ENCODE assay signal across 27 cellular contexts in genomic region chr22:29443861-29444431, GRCh38. TPM values are rescaled to one million over a fixed set of nuclear protein-coding genes. Genes with fewer than 3 reads are reported as not detected.
DNase-seq lines count a peak whose midpoint lies in the region; ATAC-seq, FAIRE-seq and TF ChIP-seq lines count a peak whose summit lies in the region.
"Had no signal": no experiment of that assay in that cellular context is flagged by ENCODE, and none has a peak within 500 bp of the region (broad histone marks: within the 10 kb centered on the region; RNA-seq: fewer than 3 reads in every experiment).

No MANE protein-coding gene starts in this region.

- intact Hi-C loops in Caco-2 (cut with micrococcal nuclease; ENCODE audit: unreplicated experiment) (no loop called here), K562 (cut with micrococcal nuclease) (no loop called here), PC-3 (cut with micrococcal nuclease) (no loop called here)

- H3K79me2 ChIP-seq in K562 (ENCODE audit: control insufficient read depth, insufficient read depth, low read length) (no peaks in the 10 kb centered on the region), PC-3 (ENCODE audit: low read length) (no peaks in the 10 kb centered on the region)

- CTCF ChIA-PET in Caco-2 (lab: Charles Lee) (interaction anchor here (1.2 kb wide), 1 partner anchor 13 kb away, joined by 3 read pairs; no protein-coding TSS in a partner anchor), K562 (lab: Yijun Ruan, JAX; ENCODE audit: low intra/inter-chr PET ratio) (no interaction called here), PC-3 (lab: Charles Lee) (no interaction called here)

- peak overlapping the region; percentile 14 for H3K27ac Mint-ChIP-seq in Caco-2 (ENCODE audit: unreplicated experiment)
- H3K27ac Mint-ChIP-seq: CD4-positive, alpha-beta T cell had no signal

- H2BK5ac ChIP-seq in neuronal stem cell (ENCODE audit: low read length), result no peak overlapping the region

- H2BK120ac ChIP-seq in neuronal stem cell (ENCODE audit: low read depth, low read length), result no peak overlapping the region

- no peaks in the 10 kb centered on the region for H3K9me2 ChIP-seq in PC-3 (replicated peaks; ENCODE audit: low read length)

- no peak overlapping the region for H3K14ac ChIP-seq in neuronal stem cell (ENCODE audit: low read length)

- TF ChIP-seq RAD21 in K562 (CRISPR knock-in tag; conservative IDR thresholded peaks at IDR 0.05 in 1 of 2, IDR thresholded peaks at IDR 0.05 in 1 of 2), result no peak

- H3K9ac ChIP-seq in K562 (ENCODE audit: insufficient read depth in 1 of 2, low read depth in 2 of 2, low read length in 2 of 2) (peak overlapping the region in 1 of 2 experiments; percentile 45; a peak in 1 of 4 replicates), neuronal stem cell (ENCODE audit: low read depth, low read length, poor library complexity) (peak overlapping the region; percentile 21), PC-3 (ENCODE audit: low read length) (no peak overlapping the region)
- H3K9ac ChIP-seq: BLaER1 had no signal

- H3K4me1 Mint-ChIP-seq in Caco-2 (ENCODE audit: low read depth, unreplicated experiment), result peaks cover 16% of the 10 kb centered on the region

- H3K4me3 ChIP-seq in Caco-2 (ENCODE audit: low read depth, low read length), result no peak overlapping the region
- H3K4me3 ChIP-seq in K562, result no peak overlapping the region
- no peak overlapping the region for H3K4me3 ChIP-seq in neuronal stem cell (ENCODE audit: low read length in 2 of 2)
- H3K4me3 ChIP-seq in PC-3 (ENCODE audit: low read length), result no peak overlapping the region
- H3K4me3 ChIP-seq: BLaER1 had no signal

- no peaks in the 10 kb centered on the region for H3K79me1 ChIP-seq in neuronal stem cell (ENCODE audit: low read depth, low read length)

- no peaks in the 10 kb centered on the region for H3K9me1 ChIP-seq in K562 (ENCODE audit: control insufficient read depth, insufficient read depth, low read length)

- in situ Hi-C loops in K562 (cut with MboI), result no loop called here

- H4K20me1 ChIP-seq in K562 (replicated peaks; ENCODE audit: control insufficient read depth, insufficient read depth, low read length) (no peaks in the 10 kb centered on the region), PC-3 (ENCODE audit: low read length) (no peaks in the 10 kb centered on the region)
- H4K20me1 ChIP-seq: BLaER1 had no signal

- ATAC-seq in K562, result no peak
- no peak for ATAC-seq in HG03520 (IDR thresholded peaks at IDR 0.05; ENCODE audit: unreplicated experiment)
- ATAC-seq in PC-3, result no peak
- ATAC-seq: HepG2 had no signal

- H2AK5ac ChIP-seq in neuronal stem cell (ENCODE audit: low read depth, low read length), result no peak overlapping the region

- no peaks in the 10 kb centered on the region for H3F3A ChIP-seq in PC-3 (ENCODE audit: low read length, unreplicated experiment)

- H3K4me3 Mint-ChIP-seq in Caco-2 (ENCODE audit: unreplicated experiment), result no peak overlapping the region
- H3K4me3 Mint-ChIP-seq: CD4-positive, alpha-beta T cell had no signal

- H4K91ac ChIP-seq in neuronal stem cell (ENCODE audit: low read depth, low read length, poor library complexity), result no peak overlapping the region

- H3K9me3 Mint-ChIP-seq in Caco-2 (ENCODE audit: unreplicated experiment), result no peaks in the 10 kb centered on the region
- H3K9me3 Mint-ChIP-seq: CD4-positive, alpha-beta T cell had no signal

- no peak for TF ChIP-seq POLR2A in K562 (conservative IDR thresholded peaks at IDR 0.05)

- POLR2A ChIA-PET in Caco-2 (lab: Charles Lee) (no interaction called here), K562 (lab: Yijun Ruan, JAX) (no interaction called here), PC-3 (lab: Charles Lee; ENCODE audit: unreplicated experiment) (no interaction called here)

- H3K18ac ChIP-seq in neuronal stem cell (ENCODE audit: low read length), result peak overlapping the region; percentile 71

- H2AFZ ChIP-seq in K562 (ENCODE audit: low read depth, low read length) (no peak overlapping the region), neuronal stem cell (ENCODE audit: low read length) (peak overlapping the region; percentile 70), PC-3 (ENCODE audit: low read length) (no peak overlapping the region)

- 0% methylated on average over 6 of the region's 9 CpGs for WGBS in K562 (ENCODE audit: insufficient coverage, low coverage, missing lambda C conversion rate)
- no CpG with 5 or more reads among the region's 9 CpGs for WGBS in neuronal stem cell (ENCODE audit: extremely low coverage in 2 of 2, insufficient read length in 2 of 2, insufficient replicate concordance in 1 of 2), 2 donors

- peak overlapping the region; percentile 84 for H2BK12ac ChIP-seq in neuronal stem cell (ENCODE audit: low read length)

- H3K4me1 ChIP-seq in Caco-2 (peaks cover 11% of the 10 kb centered on the region), K562 (replicated peaks in 1 of 2; ENCODE audit: control insufficient read depth in 2 of 2, insufficient read depth in 2 of 2, low read length in 2 of 2) (no peaks in the 10 kb centered on the region), neuronal stem cell (ENCODE audit: control insufficient read depth in 2 of 2, insufficient read depth in 1 of 2, low read depth in 1 of 2, low read length in 2 of 2) (peaks cover 0 to 1% of the 10 kb centered on the region in 2 donors), PC-3 (ENCODE audit: insufficient read depth, low read length) (no peaks in the 10 kb centered on the region)
- H3K4me1 ChIP-seq: BLaER1 had no signal

- no peak overlapping the region for H3K4ac ChIP-seq in neuronal stem cell (ENCODE audit: low read length)

- no peak for TF ChIP-seq EP300 in K562 (IDR thresholded peaks at IDR 0.05; ENCODE audit: low read length)

- H3K27me3 ChIP-seq in Caco-2 (replicated peaks; ENCODE audit: control insufficient read depth, insufficient read depth, low read length), result no peaks in the 10 kb centered on the region
- no peaks in the 10 kb centered on the region; a peak in 2 of 5 replicates for H3K27me3 ChIP-seq in K562 (ENCODE audit: control insufficient read depth in 2 of 2, insufficient read depth in 2 of 2, low read length in 2 of 2)
- no peaks in the 10 kb centered on the region for H3K27me3 ChIP-seq in neuronal stem cell (ENCODE audit: control insufficient read depth in 3 of 3, insufficient read depth in 3 of 3, low read depth in 1 of 3, low read length in 3 of 3)
- H3K27me3 ChIP-seq in PC-3 (ENCODE audit: low read length), result no peaks in the 10 kb centered on the region
- H3K27me3 ChIP-seq: BLaER1 had no signal

- FAIRE-seq in K562 (lab: Jason Lieb, UNC), result no peak
- FAIRE-seq: GM12891, H54, HepG2 had no signal

- no peak overlapping the region for H3K23ac ChIP-seq in neuronal stem cell (ENCODE audit: low read depth, low read length, poor library complexity)

- H3K4me2 ChIP-seq in K562 (ENCODE audit: insufficient read depth, low read length) (no peak overlapping the region), neuronal stem cell (ENCODE audit: insufficient read depth, low read length, poor library complexity, severe bottlenecking) (no peak overlapping the region), PC-3 (ENCODE audit: low read length) (no peak overlapping the region)
- H3K4me2 ChIP-seq: BLaER1 had no signal

- H3K27ac ChIP-seq in K562 (ENCODE audit: extremely low read depth, low read depth, low read length), result no peak overlapping the region
- no peak overlapping the region for H3K27ac ChIP-seq in neuronal stem cell (replicated peaks; ENCODE audit: low read length)
- H3K27ac ChIP-seq in caudate nucleus (ENCODE audit: low read depth, low read length), result no peak overlapping the region
- no peak overlapping the region for H3K27ac ChIP-seq in PC-3 (ENCODE audit: low read length)
- H3K27ac ChIP-seq: BLaER1, HL-60 had no signal

- TF ChIP-seq CTCF in Caco-2 (IDR thresholded peaks at IDR 0.05; ENCODE audit: insufficient read depth in 1 of 2, low read depth in 1 of 2, low read length in 1 of 2, severe bottlenecking in 1 of 2, unreplicated experiment in 1 of 2) (no peak), K562 (IDR thresholded peaks at IDR 0.05 in 2 of 3, conservative IDR thresholded peaks at IDR 0.05 in 1 of 3; ENCODE audit: insufficient read depth in 2 of 3, low read depth in 1 of 3, low read length in 3 of 3) (no peak), PC-3 (conservative IDR thresholded peaks at IDR 0.05; ENCODE audit: low read depth, low read length) (no peak)

- H3K9me3 ChIP-seq in Caco-2 (no peaks in the 10 kb centered on the region), K562 (replicated peaks; ENCODE audit: control insufficient read depth, insufficient read depth, low read depth, low read length) (no peaks in the 10 kb centered on the region), neuronal stem cell (replicated peaks in 1 of 2; ENCODE audit: control insufficient read depth in 2 of 2, insufficient read depth in 1 of 2, low read depth in 1 of 2, low read length in 2 of 2) (no peaks in the 10 kb centered on the region), PC-3 (ENCODE audit: low read length) (no peaks in the 10 kb centered on the region)
- H3K9me3 ChIP-seq: BLaER1 had no signal

- no peaks in the 10 kb centered on the region for H3K36me3 Mint-ChIP-seq in Caco-2 (ENCODE audit: insufficient read depth, unreplicated experiment)

- no TSS peak for BruUV-seq in Caco-2 (replicated peaks; lab: Mats Ljungman, UMichigan)
- no TSS peak for BruUV-seq in K562 (replicated peaks; lab: Mats Ljungman, UMichigan)
- no TSS peak for BruUV-seq in PC-3 (replicated peaks; lab: Mats Ljungman, UMichigan)

- H3K36me3 ChIP-seq in Caco-2 (ENCODE audit: control insufficient read depth, insufficient read depth, low read length) (no peaks in the 10 kb centered on the region), K562 (ENCODE audit: control insufficient read depth, insufficient read depth, low read length) (no peaks in the 10 kb centered on the region), neuronal stem cell (replicated peaks in 1 of 2; ENCODE audit: control insufficient read depth in 2 of 2, insufficient read depth in 2 of 2, low read length in 2 of 2) (no peaks in the 10 kb centered on the region), PC-3 (ENCODE audit: low read depth, low read length) (no peaks in the 10 kb centered on the region)
- H3K36me3 ChIP-seq: BLaER1 had no signal

- DNase-seq in Caco-2, result peak in 1 of 2 experiments; percentile 10
- peak; percentile 6 for DNase-seq in M059J (ENCODE audit: low read depth)
- no peak for DNase-seq in K562 (ENCODE audit: extremely low read depth in 1 of 4, low spot score in 3 of 4)
- no peak for DNase-seq in neuronal stem cell (ENCODE audit: low spot score)
- DNase-seq in caudate nucleus (lab: John Stamatoyannopoulos, UW), result no peak
- no peak for DNase-seq in NCI-H1092 treated with DMSO at 0.1 percent for 48 hours (lab: John Stamatoyannopoulos, UW)
- DNase-seq in PC-3, result no peak
- DNase-seq: CD4-positive, alpha-beta T cell; COR-L47; DMS 273 treated with DMSO at 0.1 percent for 48 hours; DMS79 treated with DMSO at 0.1 percent for 48 hours; KBM-7; NCI-H1105 treated with DMSO at 0.1 percent for 48 hours; NCI-H2029 treated with DMSO at 0.1 percent for 48 hours; NCI-H226; NCI-H510A treated with DMSO at 0.1 percent for 48 hours; NCI-H82; OCI-M1; Right ventricle myocardium superior had no signal

- H2BK15ac ChIP-seq in neuronal stem cell (ENCODE audit: low read length), result no peak overlapping the region

- no peaks in the 10 kb centered on the region for H3K27me3 Mint-ChIP-seq in Caco-2 (ENCODE audit: insufficient read depth, unreplicated experiment)

- no peak overlapping the region for H4K8ac ChIP-seq in neuronal stem cell (ENCODE audit: low read depth, low read length)

RNA-seq across cellular contexts. Expression of gene RFPL1, which starts 5.6 kb away (rescaled TPM):
- total RNA-seq in Caco-2 (2022) (not detected in 2 replicates), K562 (2014; rRNA removed) (not detected in 2 replicates), K562 (2014; rRNA removed; fragmentation: Illumina TruSeq; extraction: Trizol) (not detected in 2 replicates), K562 (2015; rRNA removed; fragmentation: Illumina TruSeq; extraction: Trizol) (not detected in 2 replicates), K562 (2021) (not detected in 2 replicates), PC-3 (2014; rRNA removed) (not detected in 2 replicates)
- not detected in 2 replicates for total RNA-seq in M059J (2014; rRNA removed; shearing (Covaris generic))
- not detected in 2 replicates for total RNA-seq in K562 (2011; cell fraction: chromatin; rRNA removed; ENCODE audit: low replicate concordance)
- total RNA-seq in K562 (2011; cell fraction: nucleolus; rRNA removed), result not detected in 2 replicates
- total RNA-seq in K562 (2011; cell fraction: nucleoplasm; rRNA removed), result not detected in 2 replicates
- polyA plus RNA-seq in K562 (2011; rRNA removed) (not detected in 2 replicates), K562 (2014; fragmentation: Illumina TruSeq; extraction: Trizol) (not detected in 2 replicates), K562 (2014; fragmentation: Nextera tagmentation; extraction: Ambion mirVana) (not detected), K562 (2014; rRNA removed) (not detected in 2 replicates)
- not detected in 2 replicates for polyA plus RNA-seq in K562 (2011; cell fraction: cytosol; rRNA removed)
- polyA plus RNA-seq in K562 (2011; cell fraction: nucleus; rRNA removed), result not detected in 2 replicates
- 0.09 and 0.22 TPM in 2 replicates for polyA plus RNA-seq in K562 (2012)
- not detected in 2 replicates for polyA minus RNA-seq in K562 (2011; rRNA and poly(A)+ RNA removed)
- not detected in 2 replicates for polyA minus RNA-seq in K562 (2011; cell fraction: cytosol; rRNA and poly(A)+ RNA removed)
- not detected in 2 replicates for polyA minus RNA-seq in K562 (2011; cell fraction: nucleus; rRNA and poly(A)+ RNA removed)
- polyA plus RNA-seq in neuronal stem cell (2013, experiment 1 of 2), result not detected
- not detected for polyA plus RNA-seq in neuronal stem cell (2013, experiment 2 of 2)
- total RNA-seq: A673; CD4-positive, alpha-beta T cell; HepG2; HT-29; Right ventricle myocardium superior had no signal
- polyA plus RNA-seq: HepG2 had no signal

RNA-seq across cellular contexts. Expression of gene NEFH, which starts 36.1 kb away (rescaled TPM):
- total RNA-seq in Caco-2 (2022) (not detected in 2 replicates), K562 (2014; rRNA removed) (10.8 and 16.0 TPM in 2 replicates), K562 (2014; rRNA removed; fragmentation: Illumina TruSeq; extraction: Trizol) (10.2 and 11.6 TPM in 2 replicates), K562 (2015; rRNA removed; fragmentation: Illumina TruSeq; extraction: Trizol) (17.3 and 17.6 TPM in 2 replicates), K562 (2021) (12.7 and 14.5 TPM in 2 replicates), PC-3 (2014; rRNA removed) (0.29 TPM in 1 of 2 replicates, not detected in the other)
- total RNA-seq in M059J (2014; rRNA removed; shearing (Covaris generic)), result not detected in 2 replicates
- 2.3 and 2.4 TPM in 2 replicates for total RNA-seq in K562 (2011; cell fraction: chromatin; rRNA removed; ENCODE audit: low replicate concordance)
- 2.8 and 3.7 TPM in 2 replicates for total RNA-seq in K562 (2011; cell fraction: nucleolus; rRNA removed)
- total RNA-seq in K562 (2011; cell fraction: nucleoplasm; rRNA removed), result 2.2 and 2.3 TPM in 2 replicates
- polyA plus RNA-seq in K562 (2011; rRNA removed) (2.4 and 5.1 TPM in 2 replicates), K562 (2014; fragmentation: Illumina TruSeq; extraction: Trizol) (19.3 and 26.9 TPM in 2 replicates), K562 (2014; fragmentation: Nextera tagmentation; extraction: Ambion mirVana) (1 to 10 TPM; 2.3 to 3.8 TPM), K562 (2014; rRNA removed) (10.1 and 11.4 TPM in 2 replicates)
- polyA plus RNA-seq in K562 (2011; cell fraction: cytosol; rRNA removed), result 1.7 and 4.4 TPM in 2 replicates
- 0.88 and 2.7 TPM in 2 replicates for polyA plus RNA-seq in K562 (2011; cell fraction: nucleus; rRNA removed)
- polyA plus RNA-seq in K562 (2012), result 2.1 and 12.5 TPM in 2 replicates
- 4.3 and 8.1 TPM in 2 replicates for polyA minus RNA-seq in K562 (2011; rRNA and poly(A)+ RNA removed)
- 3.6 and 6.6 TPM in 2 replicates for polyA minus RNA-seq in K562 (2011; cell fraction: cytosol; rRNA and poly(A)+ RNA removed)
- 1.4 and 1.5 TPM in 2 replicates for polyA minus RNA-seq in K562 (2011; cell fraction: nucleus; rRNA and poly(A)+ RNA removed)
- polyA plus RNA-seq in neuronal stem cell (2013, experiment 1 of 2), result 1.1 TPM
- 1.0 TPM for polyA plus RNA-seq in neuronal stem cell (2013, experiment 2 of 2)
- total RNA-seq: HepG2, HT-29 had no signal
- polyA plus RNA-seq: HepG2 had no signal

RNA-seq across cellular contexts. Expression of gene AP1B1, which starts 55.6 kb away (rescaled TPM):
- total RNA-seq in Caco-2 (2022), result 101 and 102 TPM in 2 replicates
- total RNA-seq in M059J (2014; rRNA removed; shearing (Covaris generic)), result 33.8 and 65.6 TPM in 2 replicates
- 78.0 and 145 TPM in 2 replicates for total RNA-seq in K562 (2011; cell fraction: chromatin; rRNA removed; ENCODE audit: low replicate concordance)
- 68.0 and 69.4 TPM in 2 replicates for total RNA-seq in K562 (2011; cell fraction: nucleolus; rRNA removed)
- 43.1 and 55.5 TPM in 2 replicates for total RNA-seq in K562 (2011; cell fraction: nucleoplasm; rRNA removed)
- 45.7 and 62.1 TPM in 2 replicates for total RNA-seq in K562 (2014; rRNA removed)
- total RNA-seq in K562 (2014; rRNA removed; fragmentation: Illumina TruSeq; extraction: Trizol), result 16.2 and 18.5 TPM in 2 replicates
- total RNA-seq in K562 (2015; rRNA removed; fragmentation: Illumina TruSeq; extraction: Trizol), result 28.4 and 30.1 TPM in 2 replicates
- total RNA-seq in K562 (2021), result 55.6 and 60.9 TPM in 2 replicates
- 25.7 and 40.6 TPM in 2 replicates for polyA plus RNA-seq in K562 (2011; rRNA removed)
- 31.9 and 66.1 TPM in 2 replicates for polyA plus RNA-seq in K562 (2011; cell fraction: cytosol; rRNA removed)
- polyA plus RNA-seq in K562 (2011; cell fraction: nucleus; rRNA removed), result 52.2 and 72.8 TPM in 2 replicates
- polyA plus RNA-seq in K562 (2012), result 42.4 and 54.6 TPM in 2 replicates
- 47.9 and 54.0 TPM in 2 replicates for polyA plus RNA-seq in K562 (2014; fragmentation: Illumina TruSeq; extraction: Trizol)
- polyA plus RNA-seq in K562 (2014; fragmentation: Nextera tagmentation; extraction: Ambion mirVana), result 1 to 10 TPM; 1.2 to 1.6 TPM
- polyA plus RNA-seq in K562 (2014; rRNA removed), result 31.1 and 33.3 TPM in 2 replicates
- polyA minus RNA-seq in K562 (2011; rRNA and poly(A)+ RNA removed), result 72.2 and 82.7 TPM in 2 replicates
- 58.1 and 58.7 TPM in 2 replicates for polyA minus RNA-seq in K562 (2011; cell fraction: cytosol; rRNA and poly(A)+ RNA removed)
- 28.1 and 35.0 TPM in 2 replicates for polyA minus RNA-seq in K562 (2011; cell fraction: nucleus; rRNA and poly(A)+ RNA removed)
- 25.9 TPM for polyA plus RNA-seq in neuronal stem cell (2013, experiment 1 of 2)
- polyA plus RNA-seq in neuronal stem cell (2013, experiment 2 of 2), result 25.4 TPM
- 81.2 and 96.4 TPM in 2 replicates for total RNA-seq in PC-3 (2014; rRNA removed)
